Comparison of ENCODE assay signal across 8 cellular contexts in genomic region chr2:39120771-39121522, GRCh38.
A peak's percentile ranks its signal among the peaks of the same experiment; 100 is the strongest.
DNase-seq lines count a peak whose midpoint lies in the region; ATAC-seq and FAIRE-seq lines count a peak whose summit lies in the region.

Gene SOS1, minus strand, starts transcription at chr2:39121051. Its CDS starts 629 bp downstream, at chr2:39120422.

- H3K4me3 ChIP-seq in effector memory CD4-positive, alpha-beta T cell (ENCODE audit: insufficient read depth, low read depth, low read length, poor library complexity, severe bottlenecking) = peak within 1 kb of the TSS; percentile 77

- H3K27me3 ChIP-seq in effector memory CD4-positive, alpha-beta T cell (replicated peaks; ENCODE audit: control insufficient read depth, insufficient read depth, low read length, poor library complexity, severe bottlenecking) = no peaks in the 10 kb centered on the region

- no peaks in the 10 kb centered on the region for H3K36me3 ChIP-seq in effector memory CD4-positive, alpha-beta T cell (ENCODE audit: control insufficient read depth, insufficient read depth, low read length)

- H3K4me1 ChIP-seq in effector memory CD4-positive, alpha-beta T cell (ENCODE audit: control insufficient read depth, insufficient read depth, low read length, poor library complexity, severe bottlenecking) = peaks cover 26% of the 10 kb centered on the region

- DNase-seq in COR-L47 (lab: John Stamatoyannopoulos, UW) = peak; percentile 95
- DNase-seq in HTR-8/SVneo (ENCODE audit: insufficient read length, low spot score) = peak; percentile 97
- peak; percentile 79 for DNase-seq in NOMO-1 treated with DMSO at 0.1 percent for 48 hours (lab: John Stamatoyannopoulos, UW; ENCODE audit: unreplicated experiment)
- peak; percentile 82 to 83 for DNase-seq in activated CD8-positive, alpha-beta memory T cell treated with anti-CD3 and anti-CD28 coated beads for 4 hours (ENCODE audit: low read depth in 2 of 2)
- DNase-seq in effector memory CD4-positive, alpha-beta T cell = peak; percentile 87 to 93 (median 91)
- peak; percentile 94 for DNase-seq in medulla oblongata (ENCODE audit: extremely low spot score)
- peak; percentile 88 for DNase-seq in stimulated activated CD8-positive, alpha-beta memory T cell treated with anti-CD3 and anti-CD28 coated beads, Interleukin-12 subunit alpha, Interleukin-12 subunit beta, amount 100 ng/mL, for 1 hour (ENCODE audit: low read depth)

- H3K9me3 ChIP-seq in effector memory CD4-positive, alpha-beta T cell (ENCODE audit: control insufficient read depth, low read length) = no peaks in the 10 kb centered on the region

- H3K27ac ChIP-seq in effector memory CD4-positive, alpha-beta T cell (ENCODE audit: insufficient read depth, low read length, poor library complexity, severe bottlenecking) = peak within 1 kb of the TSS; percentile 87

- ATAC-seq in GM21381 (IDR thresholded peaks at IDR 0.05; ENCODE audit: unreplicated experiment) = peak; percentile 45

- FAIRE-seq in HTR-8/SVneo (lab: Jason Lieb, UNC) = no peak

Comparison
In these comparisons a context has a peak if more than half of its experiments do, and no peak if none do; other contexts are left out.
1. Peak in every context shown above with its lines: DNase-seq, ATAC-seq, H3K4me3 ChIP-seq and H3K27ac ChIP-seq.